In genomic region chr17:1573932-1574696, GRCh38 we compare ENCODE assay signal across 8 cellular contexts. TPM values are rescaled to one million over a fixed set of nuclear protein-coding genes. Genes with fewer than 3 reads are reported as not detected.
DNase-seq lines count a peak whose midpoint lies in the region; ATAC-seq and TF ChIP-seq lines count a peak whose summit lies in the region.

No MANE protein-coding gene starts in this region.

- no peaks in the 10 kb centered on the region for H3K9me3 Mint-ChIP-seq in H9
- H3K9me3 Mint-ChIP-seq in naive thymus-derived CD4-positive, alpha-beta T cell: no peaks in the 10 kb centered on the region

- peak; percentile 87 for DNase-seq in BE2C
- DNase-seq in H9: peak; percentile 93
- DNase-seq in NT2/D1 (ENCODE audit: low read depth, low spot score): no peak
- peak; percentile 77 for DNase-seq in activated T-cell treated with anti-CD3 and anti-CD28 coated beads for 48 hours (ENCODE audit: low read depth)
- peak; percentile 89 to 93 for DNase-seq in erythroblast (lab: John Stamatoyannopoulos, UW)
- peak in 7 of 9 donors; percentile 17 to 84 (median 46) for DNase-seq in naive thymus-derived CD4-positive, alpha-beta T cell
- DNase-seq in NCI-H524 treated with DMSO at 0.1 percent for 48 hours (lab: John Stamatoyannopoulos, UW): no peak

- no peak overlapping the region for H4K91ac ChIP-seq in H9 (ENCODE audit: insufficient read length, low read depth, low read length)

- H3K79me2 ChIP-seq in H9 (ENCODE audit: insufficient read depth, low read length): no peaks in the 10 kb centered on the region

- H3K27ac Mint-ChIP-seq in H9: peak overlapping the region; percentile 73 to 93 (median 90); a peak in 6 of 7 replicates
- H3K27ac Mint-ChIP-seq in naive thymus-derived CD4-positive, alpha-beta T cell: no peak overlapping the region

- H2BK5ac ChIP-seq in H9 (ENCODE audit: insufficient read length, low read length): no peak overlapping the region

- H4K5ac ChIP-seq in H9 (ENCODE audit: insufficient read length, low read depth, low read length): no peak overlapping the region

- H3K27me3 Mint-ChIP-seq in H9 (ENCODE audit: low read depth): peaks cover 2% of the 10 kb centered on the region
- peaks cover 0 to 3% (median 0%) of the 10 kb centered on the region in 5 donors for H3K27me3 Mint-ChIP-seq in naive thymus-derived CD4-positive, alpha-beta T cell

- H4K8ac ChIP-seq in H9 (replicated peaks; ENCODE audit: insufficient read length, low read depth, low read length): no peak overlapping the region

- peaks cover 0 to 1% (median 0%) of the 10 kb centered on the region in 3 experiments; a peak in 1 of 7 replicates for H3K36me3 Mint-ChIP-seq in H9 (ENCODE audit: insufficient read depth in 1 of 3, low read depth in 3 of 3)
- H3K36me3 Mint-ChIP-seq in naive thymus-derived CD4-positive, alpha-beta T cell: no peaks in the 10 kb centered on the region

- no peak overlapping the region for H3T11ph ChIP-seq in H9 (ENCODE audit: low read length)

- H3K36me3 ChIP-seq in BE2C (no peaks in the 10 kb centered on the region), NT2/D1 (ENCODE audit: insufficient read depth, insufficient read length, low read length) (no peaks in the 10 kb centered on the region), stomach smooth muscle (ENCODE audit: control insufficient read depth in 2 of 2, insufficient read depth in 2 of 2, low read length in 2 of 2) (no peaks in the 10 kb centered on the region)
- no peaks in the 10 kb centered on the region for H3K36me3 ChIP-seq in naive thymus-derived CD4-positive, alpha-beta T cell (ENCODE audit: control insufficient read depth in 2 of 3, insufficient read depth in 3 of 3, low read length in 3 of 3)

- H3K27ac ChIP-seq in H9 (ENCODE audit: insufficient read length, low read depth, low read length) (no peak overlapping the region), stomach smooth muscle (ENCODE audit: low read length) (peak overlapping the region; percentile 55)
- no peak overlapping the region for H3K27ac ChIP-seq in naive thymus-derived CD4-positive, alpha-beta T cell (ENCODE audit: low read depth, low read length)

- no peak overlapping the region for H3K4me3 Mint-ChIP-seq in H9
- H3K4me3 Mint-ChIP-seq in naive thymus-derived CD4-positive, alpha-beta T cell: no peak overlapping the region

- no peaks in the 10 kb centered on the region for H3K79me1 ChIP-seq in H9 (ENCODE audit: insufficient read depth, low read depth, low read length, poor library complexity, severe bottlenecking)

- H3K18ac ChIP-seq in H9 (ENCODE audit: insufficient read length, low read depth, low read length): no peak overlapping the region

- no peaks in the 10 kb centered on the region for H3K23me2 ChIP-seq in H9 (ENCODE audit: insufficient read length, low read depth, low read length, poor library complexity, severe bottlenecking)

- no peak overlapping the region for H2BK12ac ChIP-seq in H9 (ENCODE audit: insufficient read length, low read depth, low read length)

- no peak overlapping the region for H2BK20ac ChIP-seq in H9 (ENCODE audit: low read depth, low read length, poor library complexity, severe bottlenecking)

- no peak overlapping the region for H2BK15ac ChIP-seq in H9 (ENCODE audit: low read depth, low read length)

- H3K4me1 Mint-ChIP-seq in H9: peaks cover 26 to 42% of the 10 kb centered on the region in 2 experiments
- peaks cover 0 to 2% (median 0%) of the 10 kb centered on the region in 7 donors for H3K4me1 Mint-ChIP-seq in naive thymus-derived CD4-positive, alpha-beta T cell

- H3K4me2 ChIP-seq in H9 (ENCODE audit: insufficient read depth, insufficient read length, low read length): no peak overlapping the region

- H3K56ac ChIP-seq in H9 (ENCODE audit: insufficient read length, low read depth, low read length): no peak overlapping the region

- H4K20me1 ChIP-seq in H9 (ENCODE audit: control insufficient read depth, insufficient read depth, insufficient read length): no peaks in the 10 kb centered on the region

- H3K4ac ChIP-seq in H9 (ENCODE audit: low read depth, low read length): no peak overlapping the region

- no peak overlapping the region for H3K23ac ChIP-seq in H9 (ENCODE audit: insufficient read length, low read depth, low read length)

- no peak overlapping the region for H2AFZ ChIP-seq in H9 (ENCODE audit: low read length)

- H3K14ac ChIP-seq in H9 (ENCODE audit: insufficient read depth, low read length): no peak overlapping the region

- TF ChIP-seq CTCF in BE2C (IDR thresholded peaks at IDR 0.05; ENCODE audit: low read depth, low read length) (peak; percentile 69), H9 (conservative IDR thresholded peaks at IDR 0.05) (peak; percentile 94)

- H3K9ac ChIP-seq in H9 (ENCODE audit: extremely low read depth, insufficient read length, low read length): no peak overlapping the region
- H3K9ac ChIP-seq in NT2/D1 (ENCODE audit: insufficient read length, low read depth): peak overlapping the region; percentile 42
- peak overlapping the region; percentile 29 to 32 for H3K9ac ChIP-seq in stomach smooth muscle (ENCODE audit: low read length in 2 of 2)

- H3K27me3 ChIP-seq in BE2C: no peaks in the 10 kb centered on the region
- H3K27me3 ChIP-seq in H9 (ENCODE audit: insufficient read depth, low read length): no peaks in the 10 kb centered on the region
- no peaks in the 10 kb centered on the region for H3K27me3 ChIP-seq in NT2/D1 (ENCODE audit: insufficient read depth, insufficient read length)
- H3K27me3 ChIP-seq in naive thymus-derived CD4-positive, alpha-beta T cell (ENCODE audit: control insufficient read depth in 2 of 2, insufficient read depth in 2 of 2, low read length in 2 of 2): no peaks in the 10 kb centered on the region
- peaks cover 0 to 3% of the 10 kb centered on the region in 2 donors for H3K27me3 ChIP-seq in stomach smooth muscle (ENCODE audit: control insufficient read depth in 1 of 2, insufficient read depth in 2 of 2, low read length in 2 of 2)

- intact Hi-C loops in naive thymus-derived CD4-positive, alpha-beta T cell (cut with micrococcal nuclease): loop anchor here in 1 of 2 donors (1.0 kb wide), 1 partner anchor 56 kb away; no protein-coding TSS in a partner anchor

- H2BK120ac ChIP-seq in H9 (ENCODE audit: low read depth, low read length, poor library complexity, severe bottlenecking): no peak overlapping the region

- no CpG with 5 or more reads among the region's 19 CpGs for WGBS in H9 (ENCODE audit: extremely low coverage, insufficient read length, low lambda C conversion rate)

- ATAC-seq in naive thymus-derived CD4-positive, alpha-beta T cell: peak; percentile 55

- no peak overlapping the region for H3K4me3 ChIP-seq in BE2C (ENCODE audit: low read depth, low read length)
- no peak overlapping the region for H3K4me3 ChIP-seq in NT2/D1 (ENCODE audit: insufficient read length, low read depth)
- H3K4me3 ChIP-seq in naive thymus-derived CD4-positive, alpha-beta T cell (ENCODE audit: low read length): no peak overlapping the region
- H3K4me3 ChIP-seq in stomach smooth muscle (ENCODE audit: low read length in 2 of 2): no peak overlapping the region

- CTCF ChIA-PET in naive thymus-derived CD4-positive, alpha-beta T cell (lab: Charles Lee): interaction anchor here (0.6 to 2.3 kb wide), 5 partner anchors 37 to 95 kb away, joined by 3 to 17 read pairs (median 4); partner anchors contain the start of gene RILP

- peaks cover 8% of the 10 kb centered on the region for H3K4me1 ChIP-seq in BE2C
- H3K4me1 ChIP-seq in H9 (ENCODE audit: insufficient read depth, low read length): 0 out of 2 replicates have a peak, but pooled peaks cover 4% of the 10 kb centered on the region
- peaks cover 27% of the 10 kb centered on the region for H3K4me1 ChIP-seq in NT2/D1 (ENCODE audit: insufficient read depth, insufficient read length)
- H3K4me1 ChIP-seq in naive thymus-derived CD4-positive, alpha-beta T cell (ENCODE audit: control insufficient read depth in 2 of 2, insufficient read depth in 2 of 2, low read length in 2 of 2): no peaks in the 10 kb centered on the region
- peaks cover 29% of the 10 kb centered on the region for H3K4me1 ChIP-seq in stomach smooth muscle (ENCODE audit: control insufficient read depth, insufficient read depth, low read length)

- H2AK5ac ChIP-seq in H9 (ENCODE audit: insufficient read length, low read length): no peak overlapping the region

- no peaks in the 10 kb centered on the region for H3K9me3 ChIP-seq in BE2C
- no peaks in the 10 kb centered on the region for H3K9me3 ChIP-seq in H9 (ENCODE audit: control insufficient read depth, low read depth, low read length)
- no peaks in the 10 kb centered on the region for H3K9me3 ChIP-seq in NT2/D1 (ENCODE audit: insufficient read depth, low read length)
- H3K9me3 ChIP-seq in naive thymus-derived CD4-positive, alpha-beta T cell (ENCODE audit: control insufficient read depth in 2 of 3, low read length in 3 of 3): no peaks in the 10 kb centered on the region
- no peaks in the 10 kb centered on the region for H3K9me3 ChIP-seq in stomach smooth muscle (ENCODE audit: control insufficient read depth in 2 of 2, low read length in 2 of 2)

- POLR2A ChIA-PET in naive thymus-derived CD4-positive, alpha-beta T cell (lab: Charles Lee): interaction anchor here (0.6 to 1.2 kb wide), 5 partner anchors 11 to 1084 kb away, joined by 3 to 5 read pairs (median 3); partner anchors contain the start of gene PITPNA

- TF ChIP-seq POLR2A in erythroblast (IDR thresholded peaks at IDR 0.05; ENCODE audit: low read length): no peak

RNA-seq across cellular contexts. Expression of gene PITPNA, which starts 11.5 kb away (rescaled TPM):
- polyA plus RNA-seq in BE2C (2012; ENCODE audit: insufficient read depth, insufficient read length, low read depth): 19.3 TPM
- total RNA-seq in H9 (2021): 68.9 and 74.2 TPM in 2 replicates
- total RNA-seq in naive thymus-derived CD4-positive, alpha-beta T cell: 10 to 100 TPM; 31.5 to 87.9 (median 39.1) TPM
- 10 to 100 TPM; 16.6 to 25.3 TPM for polyA plus RNA-seq in naive thymus-derived CD4-positive, alpha-beta T cell

RNA-seq across cellular contexts. Expression of gene SLC43A2, which starts 54.5 kb away (rescaled TPM):
- polyA plus RNA-seq in BE2C (2012; ENCODE audit: insufficient read depth, insufficient read length, low read depth): 8.0 TPM
- 11.8 and 12.9 TPM in 2 replicates for total RNA-seq in H9 (2021)
- 100 to 1,000 TPM in 1 of 5 experiments, 10 to 100 TPM in 1, 1 to 10 TPM in 2, under 1 TPM in 1; 0.44 to 112 (median 9.2) TPM for total RNA-seq in naive thymus-derived CD4-positive, alpha-beta T cell
- polyA plus RNA-seq in naive thymus-derived CD4-positive, alpha-beta T cell: 1 to 10 TPM; 3.5 to 3.7 TPM

RNA-seq across cellular contexts. Expression of gene INPP5K, which starts 57.7 kb away (rescaled TPM):
- polyA plus RNA-seq in BE2C (2012; ENCODE audit: insufficient read depth, insufficient read length, low read depth): 89.6 TPM
- 28.1 and 29.4 TPM in 2 replicates for total RNA-seq in H9 (2021)
- 100 to 1,000 TPM in 2 of 5 experiments, 10 to 100 TPM in 3; 50.5 to 184 (median 84.2) TPM for total RNA-seq in naive thymus-derived CD4-positive, alpha-beta T cell
- polyA plus RNA-seq in naive thymus-derived CD4-positive, alpha-beta T cell: 10 to 100 TPM; 72.9 to 84.3 TPM

Comparison
In these comparisons a context has a peak if more than half of its experiments do, and no peak if none do; other contexts are left out.
1. DNase-seq: peak in BE2C (single experiment), H9 (single experiment), activated T-cell treated with anti-CD3 and anti-CD28 coated beads for 48 hours (single experiment), erythroblast (2 of 2) and naive thymus-derived CD4-positive, alpha-beta T cell (7 of 9); none in NT2/D1 (single experiment) and NCI-H524 treated with DMSO at 0.1 percent for 48 hours (single experiment).
2. H3K27ac Mint-ChIP-seq: peak in H9 (3 of 3); none in naive thymus-derived CD4-positive, alpha-beta T cell (0 of 9).